ENCODE assay signal across 1 cellular context in genomic region chr12:117189725-117190209, GRCh38.
TF ChIP-seq lines count a peak whose summit lies in the region.

No MANE protein-coding gene starts in this region.

TF ChIP-seq in H1, 55 proteins besides CTCF, POLR2A, EP300 and RAD21:
- TF ChIP-seq MAX (IDR thresholded peaks at IDR 0.05) (no peak), GTF2F1 (IDR thresholded peaks at IDR 0.05; ENCODE audit: borderline replicate concordance, low read depth, low read length) (no peak), RNF2 (IDR thresholded peaks at IDR 0.05; ENCODE audit: borderline replicate concordance, low read depth, low read length, missing control alignments, poor library complexity, severe bottlenecking) (no peak), SAP30 (IDR thresholded peaks at IDR 0.05; ENCODE audit: insufficient read depth, insufficient replicate concordance, low read length) (peak; percentile 35), CREB1 (IDR thresholded peaks at IDR 0.05) (peak; percentile 39; the same call in 1 of the 2 replicates), NANOG (IDR thresholded peaks at IDR 0.05; ENCODE audit: insufficient read depth, low read depth, low read length, poor library complexity, severe bottlenecking) (no peak), SIN3A (conservative IDR thresholded peaks at IDR 0.05 in 1 of 2, IDR thresholded peaks at IDR 0.05 in 1 of 2; ENCODE audit: low read depth in 1 of 2, low read length in 2 of 2) (peak in 1 of 2 experiments; percentile 25; a peak in 1 of 4 replicates), JUND (IDR thresholded peaks at IDR 0.05; ENCODE audit: low read length) (no peak), ASH2L (IDR thresholded peaks at IDR 0.05; ENCODE audit: low read length) (no peak), SP4 (IDR thresholded peaks at IDR 0.05; ENCODE audit: low read length) (no peak), TEAD4 (IDR thresholded peaks at IDR 0.05; ENCODE audit: low read depth, low read length) (no peak), KDM4A (IDR thresholded peaks at IDR 0.05; ENCODE audit: low read depth, low read length, severe bottlenecking) (peak; percentile 52)
